Comparison of ENCODE assay signal across 15 cellular contexts in genomic region chr12:130754234-130755001, GRCh38. TPM values are rescaled to one million over a fixed set of nuclear protein-coding genes. Genes with fewer than 3 reads are reported as not detected.
DNase-seq lines count a peak whose midpoint lies in the region; ATAC-seq and TF ChIP-seq lines count a peak whose summit lies in the region.
"Had no signal": no experiment of that assay in that cellular context is flagged by ENCODE, and none has a peak within 500 bp of the region (broad histone marks: within the 10 kb centered on the region; RNA-seq: fewer than 3 reads in every experiment).

No MANE protein-coding gene starts in this region.

- H2AFZ ChIP-seq in KMS-11 (ENCODE audit: low read depth) = peak overlapping the region; percentile 64

- peaks cover 2% of the 10 kb centered on the region for H3K27me3 Mint-ChIP-seq in activated T-helper 2 cell treated with anti-CD3 and anti-CD28 coated beads, Interferon-gamma antibody, Interleukin-2, Interleukin-4, amounts not matched to agents 10 μg/mL and 5 μg/mL and 100 μg/mL, durations not matched to agents 14 hours and 24 hours and 36 hours (ENCODE audit: low read depth)
- H3K27me3 Mint-ChIP-seq in natural killer cell treated with Interleukin-12 subunit alpha and Interleukin-12 subunit beta and Interleukin-15 and Interleukin-18, amount 100 ng/mL, for 72 hours = peaks cover 0 to 8% of the 10 kb centered on the region in 2 donors

- TF ChIP-seq CTCF in KMS-11 (conservative IDR thresholded peaks at IDR 0.05; ENCODE audit: low read depth, low read length) = no peak
- no peak for TF ChIP-seq CTCF in stomach (IDR thresholded peaks at IDR 0.05)

- H4K20me1 ChIP-seq in KMS-11 (ENCODE audit: insufficient read depth) = no peaks in the 10 kb centered on the region

- no peaks in the 10 kb centered on the region for H3K27me3 ChIP-seq in KMS-11 (ENCODE audit: insufficient read depth, low read depth)
- peaks cover 0 to 27% (median 0%) of the 10 kb centered on the region in 3 donors for H3K27me3 ChIP-seq in stomach
- H3K27me3 ChIP-seq: ovary had no signal

- no peak for TF ChIP-seq POLR2A in stomach (IDR thresholded peaks at IDR 0.05)

- peak overlapping the region; percentile 56 for H3K27ac Mint-ChIP-seq in activated T-helper 2 cell treated with anti-CD3 and anti-CD28 coated beads, Interferon-gamma antibody, Interleukin-2, Interleukin-4, amounts not matched to agents 10 μg/mL and 5 μg/mL and 100 μg/mL, durations not matched to agents 14 hours and 24 hours and 36 hours
- H3K27ac Mint-ChIP-seq in natural killer cell treated with Interleukin-12 subunit alpha and Interleukin-12 subunit beta and Interleukin-15 and Interleukin-18, amount 100 ng/mL, for 72 hours = peak overlapping the region; percentile 69 to 77

- peak; percentile 86 for DNase-seq in COR-L47 (lab: John Stamatoyannopoulos, UW)
- no peak for DNase-seq in activated T-helper 2 cell treated with anti-CD3 and anti-CD28 coated beads, Interferon-gamma antibody, Interleukin-2, Interleukin-4, amounts not matched to agents 10 μg/mL and 5 μg/mL and 100 μg/mL, durations not matched to agents 14 hours and 24 hours and 36 hours (ENCODE audit: low spot score)
- DNase-seq in natural killer cell treated with Interleukin-12 subunit alpha and Interleukin-12 subunit beta and Interleukin-15 and Interleukin-18, amount 100 ng/mL, for 72 hours (ENCODE audit: low spot score) = no peak
- no peak for DNase-seq in GDM1 (lab: John Stamatoyannopoulos, UW)
- no peak for DNase-seq in HPDE6-E6E7 (ENCODE audit: extremely low spot score)
- DNase-seq in stomach = no peak
- DNase-seq: activated CD4-positive, alpha-beta T cell treated with anti-CD3 and anti-CD28 coated beads for 1 hour; DMS153; NCI-H510A treated with DMSO at 0.1 percent for 48 hours; ovary; stimulated activated CD4-positive, alpha-beta T cell treated with anti-CD3 and anti-CD28 coated beads, Interleukin-1b, Interleukin-23, amount 100 ng/mL, for 48 hours; stimulated activated naive CD4-positive, alpha-beta T cell treated with Interleukin-2 at 50 U/mL for 16 hours had no signal

- H3K9me3 Mint-ChIP-seq in activated T-helper 2 cell treated with anti-CD3 and anti-CD28 coated beads, Interferon-gamma antibody, Interleukin-2, Interleukin-4, amounts not matched to agents 10 μg/mL and 5 μg/mL and 100 μg/mL, durations not matched to agents 14 hours and 24 hours and 36 hours = peaks cover 7% of the 10 kb centered on the region
- peaks cover 6% of the 10 kb centered on the region for H3K9me3 Mint-ChIP-seq in natural killer cell treated with Interleukin-12 subunit alpha and Interleukin-12 subunit beta and Interleukin-15 and Interleukin-18, amount 100 ng/mL, for 72 hours

- H3K27ac ChIP-seq in KMS-11 = no peak overlapping the region
- no peak overlapping the region for H3K27ac ChIP-seq in stomach
- H3K27ac ChIP-seq: gastroesophageal sphincter, ovary had no signal

- H3K4me1 ChIP-seq in KMS-11 (ENCODE audit: low read depth, poor library complexity, severe bottlenecking) = no peaks in the 10 kb centered on the region
- no peaks in the 10 kb centered on the region for H3K4me1 ChIP-seq in stomach
- H3K4me1 ChIP-seq: gastroesophageal sphincter had no signal

- H3K79me2 ChIP-seq in KMS-11 (ENCODE audit: insufficient read depth, low read depth) = no peaks in the 10 kb centered on the region

- H3K4me2 ChIP-seq in KMS-11 = no peak overlapping the region

- WGBS in stomach, 5 donors = 87 to 91% (median 89%) methylated on average over 3 of the region's 3 CpGs

- peaks cover 0 to 11% (median 0%) of the 10 kb centered on the region in 4 donors for H3K9me3 ChIP-seq in stomach
- H3K9me3 ChIP-seq: gastroesophageal sphincter, ovary had no signal

- H3K4me3 Mint-ChIP-seq in activated T-helper 2 cell treated with anti-CD3 and anti-CD28 coated beads, Interferon-gamma antibody, Interleukin-2, Interleukin-4, amounts not matched to agents 10 μg/mL and 5 μg/mL and 100 μg/mL, durations not matched to agents 14 hours and 24 hours and 36 hours (ENCODE audit: low read depth) = peak overlapping the region; percentile 19
- no peak overlapping the region for H3K4me3 Mint-ChIP-seq in natural killer cell treated with Interleukin-12 subunit alpha and Interleukin-12 subunit beta and Interleukin-15 and Interleukin-18, amount 100 ng/mL, for 72 hours

- no peak for ATAC-seq in natural killer cell treated with Interleukin-12 subunit alpha and Interleukin-12 subunit beta and Interleukin-15 and Interleukin-18, amount 100 ng/mL, for 72 hours
- ATAC-seq: gastroesophageal sphincter had no signal

- intact Hi-C loops in activated T-helper 2 cell treated with anti-CD3 and anti-CD28 coated beads, Interferon-gamma antibody, Interleukin-2, Interleukin-4, amounts not matched to agents 10 μg/mL and 5 μg/mL and 100 μg/mL, durations not matched to agents 14 hours and 24 hours and 36 hours (cut with micrococcal nuclease) = no loop called here
- intact Hi-C loops in stomach (cut with DNase I; ENCODE audit: low total_unique reads) = no loop called here

- H3K4me1 Mint-ChIP-seq in activated T-helper 2 cell treated with anti-CD3 and anti-CD28 coated beads, Interferon-gamma antibody, Interleukin-2, Interleukin-4, amounts not matched to agents 10 μg/mL and 5 μg/mL and 100 μg/mL, durations not matched to agents 14 hours and 24 hours and 36 hours (ENCODE audit: low read depth) = peaks cover 5% of the 10 kb centered on the region
- peaks cover 6 to 9% of the 10 kb centered on the region in 2 donors for H3K4me1 Mint-ChIP-seq in natural killer cell treated with Interleukin-12 subunit alpha and Interleukin-12 subunit beta and Interleukin-15 and Interleukin-18, amount 100 ng/mL, for 72 hours (ENCODE audit: low read depth in 2 of 2)

- peaks cover 6% of the 10 kb centered on the region for H3K36me3 Mint-ChIP-seq in activated T-helper 2 cell treated with anti-CD3 and anti-CD28 coated beads, Interferon-gamma antibody, Interleukin-2, Interleukin-4, amounts not matched to agents 10 μg/mL and 5 μg/mL and 100 μg/mL, durations not matched to agents 14 hours and 24 hours and 36 hours (ENCODE audit: low read depth)
- H3K36me3 Mint-ChIP-seq in natural killer cell treated with Interleukin-12 subunit alpha and Interleukin-12 subunit beta and Interleukin-15 and Interleukin-18, amount 100 ng/mL, for 72 hours = peaks cover 9% of the 10 kb centered on the region

- H3K36me3 ChIP-seq in KMS-11 (ENCODE audit: insufficient read depth) (no peaks in the 10 kb centered on the region), stomach (no peaks in the 10 kb centered on the region)
- H3K36me3 ChIP-seq: gastroesophageal sphincter, ovary had no signal

- no peak for TF ChIP-seq EP300 in stomach (IDR thresholded peaks at IDR 0.05)

- H3K9ac ChIP-seq in KMS-11 = no peak overlapping the region

- H3K4me3 ChIP-seq in KMS-11 (IDR thresholded peaks at IDR 0.05; ENCODE audit: insufficient read depth, low read depth, low read length) = no peak overlapping the region
- H3K4me3 ChIP-seq in stomach = no peak overlapping the region
- H3K4me3 ChIP-seq: gastroesophageal sphincter, ovary had no signal

RNA-seq across cellular contexts. Expression of gene RIMBP2, which starts 38.3 kb away (rescaled TPM):
- not detected in 2 replicates for total RNA-seq in activated T-helper 2 cell treated with anti-CD3 and anti-CD28 coated beads, Interferon-gamma antibody, Interleukin-2, Interleukin-4, amounts not matched to agents 10 μg/mL and 5 μg/mL and 100 μg/mL, durations not matched to agents 14 hours and 24 hours and 36 hours
- total RNA-seq in natural killer cell treated with Interleukin-12 subunit alpha and Interleukin-12 subunit beta and Interleukin-15 and Interleukin-18, amount 100 ng/mL, for 72 hours = not detected
- total RNA-seq in stomach = 10 to 100 TPM in 3 of 5 donors, 1 to 10 TPM in 2; 3.7 to 44.6 (median 11.4) TPM
- polyA plus RNA-seq in stomach = 1 to 10 TPM in 2 of 3 donors, under 1 TPM in 1; 0.75 to 2.1 (median 1.5) TPM
- total RNA-seq: SK-MEL-5 had no signal
